In the genomic region with DNA sequence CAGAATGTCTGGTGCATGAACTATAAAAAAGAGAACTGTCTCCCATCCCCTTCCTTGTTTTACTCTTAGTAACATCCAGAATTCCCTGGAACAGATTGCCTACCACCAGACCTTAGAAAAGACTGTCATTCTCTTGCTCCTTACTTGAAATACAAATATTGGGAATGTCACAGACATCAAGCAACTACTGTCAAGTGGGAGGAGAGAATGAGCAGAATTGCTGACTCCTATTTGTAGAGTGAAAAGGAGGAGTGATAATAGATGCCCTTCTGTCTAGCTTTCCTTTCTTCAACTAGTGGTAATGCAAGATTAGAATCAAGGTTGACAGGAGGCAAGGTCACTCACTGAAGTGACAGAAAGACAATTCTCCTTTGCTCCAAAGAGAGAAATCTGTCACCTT, we compare ENCODE assay signal across 32 cellular contexts.
"Had no signal": no experiment of that assay in that cellular context is flagged by ENCODE, and none has a peak within 500 bp of the region (broad histone marks: within the 10 kb centered on the region; RNA-seq: fewer than 3 reads in every experiment).

No MANE protein-coding gene starts in this region.

- H3K9me3 ChIP-seq: adrenal gland, body of pancreas, esophagus squamous epithelium, gastroesophageal sphincter, heart right ventricle had no signal

- H3K36me3 ChIP-seq: adrenal gland had no signal

- DNase-seq: activated CD4-positive, alpha-beta memory T cell treated with anti-CD3 and anti-CD28 coated beads for 36 hours; activated CD4-positive, alpha-beta T cell treated with anti-CD3 and anti-CD28 coated beads for 36 hours; activated CD4-positive, alpha-beta T cell treated with anti-CD3 and anti-CD28 coated beads, Interleukin-2, amount 10 ng/mL, durations not matched to agents 24 days and 14 days; activated CD4-positive, CD25-positive, alpha-beta regulatory T cell; activated CD4-positive, CD25-positive, alpha-beta regulatory T cell treated with anti-CD3 and anti-CD28 coated beads, Interleukin-2, amount 50 U/mL, for 72 hours; activated CD8-positive, alpha-beta memory T cell treated with anti-CD3 and anti-CD28 coated beads for 24 hours; activated gamma-delta T cell; activated naive CD4-positive, alpha-beta T cell; activated naive CD4-positive, alpha-beta T cell treated with anti-CD3 and anti-CD28 coated beads, Interleukin-2, amount 50 U/mL, for 16 hours; activated naive CD8-positive, alpha-beta T cell treated with anti-CD3 and anti-CD28 coated beads for 36 hours; activated naive CD8-positive, alpha-beta T cell treated with anti-CD3 and anti-CD28 coated beads, Interleukin-2, amount 50 U/mL, for 24 hours; activated T-cell treated with anti-CD3 and anti-CD28 coated beads, Interleukin-2, amount 50 U/mL, for 1 hour; activated T-cell treated with anti-CD3 and anti-CD28 coated beads, Interleukin-2, amount 50 U/mL, for 48 hours; adrenal gland; amygdala; aorta; body of pancreas; caudate nucleus; cortex of kidney; dermis blood vessel endothelial cell; effector CD4-positive, alpha-beta T cell; esophagus squamous epithelium; foreskin melanocyte; heart right ventricle; T-helper 2 cell had no signal

- FAIRE-seq: colon, endometrium, endothelial cell of umbilical vein had no signal

- H3K27ac ChIP-seq: adrenal gland, body of pancreas, epithelial cell of prostate, esophagus squamous epithelium, gastroesophageal sphincter, heart right ventricle had no signal

- H3K4me3 Mint-ChIP-seq: activated CD4-positive, alpha-beta memory T cell treated with anti-CD3 and anti-CD28 coated beads for 36 hours; activated CD4-positive, alpha-beta T cell treated with anti-CD3 and anti-CD28 coated beads for 36 hours; activated CD4-positive, alpha-beta T cell treated with anti-CD3 and anti-CD28 coated beads, Interleukin-2, amount 10 ng/mL, durations not matched to agents 24 days and 14 days; activated naive CD8-positive, alpha-beta T cell treated with anti-CD3 and anti-CD28 coated beads for 36 hours; activated naive CD8-positive, alpha-beta T cell treated with anti-CD3 and anti-CD28 coated beads, Interleukin-2, amount 50 U/mL, for 24 hours; activated T-helper 1 cell treated with anti-CD3 and anti-CD28 coated beads, Interleukin-12 subunit alpha, Interleukin-12 subunit beta, Interleukin-2, Interleukin-4 antibody, amounts not matched to agents 30 ng/mL and 10 ng/mL and 1 ng/mL, durations not matched to agents 14 hours and 24 hours and 36 hours had no signal

- H3K27me3 Mint-ChIP-seq: activated CD4-positive, alpha-beta memory T cell treated with anti-CD3 and anti-CD28 coated beads for 36 hours; activated CD4-positive, alpha-beta T cell treated with anti-CD3 and anti-CD28 coated beads for 36 hours; activated CD4-positive, alpha-beta T cell treated with anti-CD3 and anti-CD28 coated beads, Interleukin-2, amount 10 ng/mL, durations not matched to agents 24 days and 14 days; activated naive CD8-positive, alpha-beta T cell treated with anti-CD3 and anti-CD28 coated beads for 36 hours; activated naive CD8-positive, alpha-beta T cell treated with anti-CD3 and anti-CD28 coated beads, Interleukin-2, amount 50 U/mL, for 24 hours had no signal

- H3K27me3 ChIP-seq: adrenal gland, body of pancreas, esophagus squamous epithelium, gastroesophageal sphincter, heart right ventricle had no signal

- H3K4me1 ChIP-seq: adrenal gland had no signal

- H3K27ac Mint-ChIP-seq: activated CD4-positive, alpha-beta memory T cell treated with anti-CD3 and anti-CD28 coated beads for 36 hours; activated CD4-positive, alpha-beta T cell treated with anti-CD3 and anti-CD28 coated beads for 36 hours; activated CD4-positive, alpha-beta T cell treated with anti-CD3 and anti-CD28 coated beads, Interleukin-2, amount 10 ng/mL, durations not matched to agents 24 days and 14 days; activated T-helper 1 cell treated with anti-CD3 and anti-CD28 coated beads, Interleukin-12 subunit alpha, Interleukin-12 subunit beta, Interleukin-2, Interleukin-4 antibody, amounts not matched to agents 30 ng/mL and 10 ng/mL and 1 ng/mL, durations not matched to agents 14 hours and 24 hours and 36 hours; activated T-helper 2 cell treated with anti-CD3 and anti-CD28 coated beads, Interferon-gamma antibody, Interleukin-2, Interleukin-4, amounts not matched to agents 10 μg/mL and 5 μg/mL and 100 μg/mL, durations not matched to agents 14 hours and 24 hours and 36 hours had no signal

- H3K4me3 ChIP-seq: adrenal gland, body of pancreas, esophagus squamous epithelium, gastroesophageal sphincter, heart right ventricle had no signal

- ATAC-seq: activated CD4-positive, alpha-beta T cell treated with anti-CD3 and anti-CD28 coated beads for 36 hours; activated naive CD8-positive, alpha-beta T cell treated with anti-CD3 and anti-CD28 coated beads, Interleukin-2, amount 50 U/mL, for 24 hours; body of pancreas; gastroesophageal sphincter; heart right ventricle had no signal

- H3K9me3 Mint-ChIP-seq: activated CD4-positive, alpha-beta memory T cell treated with anti-CD3 and anti-CD28 coated beads for 36 hours; activated CD4-positive, alpha-beta T cell treated with anti-CD3 and anti-CD28 coated beads, Interleukin-2, amount 10 ng/mL, durations not matched to agents 24 days and 14 days; activated naive CD8-positive, alpha-beta T cell treated with anti-CD3 and anti-CD28 coated beads for 36 hours; activated naive CD8-positive, alpha-beta T cell treated with anti-CD3 and anti-CD28 coated beads, Interleukin-2, amount 50 U/mL, for 24 hours; activated T-helper 1 cell treated with anti-CD3 and anti-CD28 coated beads, Interleukin-12 subunit alpha, Interleukin-12 subunit beta, Interleukin-2, Interleukin-4 antibody, amounts not matched to agents 30 ng/mL and 10 ng/mL and 1 ng/mL, durations not matched to agents 14 hours and 24 hours and 36 hours; activated T-helper 2 cell treated with anti-CD3 and anti-CD28 coated beads, Interferon-gamma antibody, Interleukin-2, Interleukin-4, amounts not matched to agents 10 μg/mL and 5 μg/mL and 100 μg/mL, durations not matched to agents 14 hours and 24 hours and 36 hours had no signal
